15 cellular contexts compared by ENCODE assay signal in genomic region chr2:64905338-64906024, GRCh38.
DNase-seq lines count a peak whose midpoint lies in the region; ATAC-seq, FAIRE-seq and TF ChIP-seq lines count a peak whose summit lies in the region.
"Had no signal": no experiment of that assay in that cellular context is flagged by ENCODE, and none has a peak within 500 bp of the region (broad histone marks: within the 10 kb centered on the region; RNA-seq: fewer than 3 reads in every experiment).

No MANE protein-coding gene starts in this region.

- in situ Hi-C loops in GM12878 (cut with MboI), result loop anchor here (25.0 kb wide), 1 partner anchor 657 kb away; no protein-coding TSS in a partner anchor

- H2AFZ ChIP-seq in HCT116 (ENCODE audit: low read depth, low read length, poor library complexity, severe bottlenecking) (no peak overlapping the region), GM12878 (ENCODE audit: control insufficient read depth, low read depth, low read length) (no peak overlapping the region), neural progenitor cell (replicated peaks) (peak overlapping the region; percentile 45)

- H3K27ac ChIP-seq in DOHH2 (ENCODE audit: low read depth, low read length) (peak overlapping the region; percentile 47), HCT116 (ENCODE audit: low read depth, low read length) (no peak overlapping the region), GM12878 (ENCODE audit: control insufficient read depth, insufficient read depth) (0 out of 2 replicates have a peak overlapping the region, but pooled peaks have one; percentile 20), neural progenitor cell (no peak overlapping the region)

- RAD21 ChIA-PET in HCT116 (lab: Charles Lee; ENCODE audit: low non-redundant PET in 1 of 2, low total read pairs in 2 of 2, uncharacterized antibody in 2 of 2, unreplicated experiment in 2 of 2), result no interaction called here
- RAD21 ChIA-PET in GM12878 (lab: Charles Lee; ENCODE audit: unreplicated experiment), result interaction anchor here (0.7 to 3.3 kb wide), 6 partner anchors 10 to 575 kb away, joined by 3 to 21 read pairs (median 3); no protein-coding TSS in a partner anchor

- H3K27me3 Mint-ChIP-seq in neural progenitor cell (ENCODE audit: insufficient read depth, low read depth), result peaks cover 10% of the 10 kb centered on the region

- no peak for TF ChIP-seq EP300 in GM12878 (IDR thresholded peaks at IDR 0.05; ENCODE audit: borderline replicate concordance in 1 of 2, control insufficient read depth in 1 of 2, low read depth in 2 of 2, low read length in 2 of 2)

- H3F3A ChIP-seq in DOHH2 (ENCODE audit: control insufficient read depth, insufficient read depth), result peaks cover 5% of the 10 kb centered on the region; the same call in 1 of the 2 replicates
- H3F3A ChIP-seq in neural progenitor cell (ENCODE audit: low read depth), result peaks cover 8% of the 10 kb centered on the region

- H3K36me3 Mint-ChIP-seq in neural progenitor cell, result no peaks in the 10 kb centered on the region

- no peaks in the 10 kb centered on the region for H3K9me3 Mint-ChIP-seq in neural progenitor cell
- H3K9me3 Mint-ChIP-seq: activated T-cell treated with anti-CD3 and anti-CD28 coated beads, Interleukin-2, amount 50 U/mL, for 24 hours had no signal

- WGBS in GM12878 (ENCODE audit: insufficient coverage, insufficient replicate concordance, low lambda C conversion rate, missing lambda C conversion rate), result 86% methylated on average over 8 of the region's 8 CpGs

- TF ChIP-seq CTCF in DOHH2 (IDR thresholded peaks at IDR 0.05; ENCODE audit: low read depth, low read length, poor library complexity, severe bottlenecking) (peak; percentile 10), HCT116 (IDR thresholded peaks at IDR 0.05 in 2 of 3, conservative IDR thresholded peaks at IDR 0.05 in 1 of 3; ENCODE audit: borderline replicate concordance in 1 of 3, insufficient read depth in 1 of 3, low read depth in 2 of 3, low read length in 2 of 3) (no peak), GM12878 (IDR thresholded peaks at IDR 0.05 in 2 of 3, conservative IDR thresholded peaks at IDR 0.05 in 1 of 3; ENCODE audit: control insufficient read depth in 2 of 3, extremely low read depth in 1 of 3, insufficient read depth in 1 of 3, low read depth in 3 of 3, low read length in 3 of 3) (0 out of 6 replicates have a peak, but pooled peaks of 1 of the 3 experiments have one; percentile 7), neural progenitor cell (IDR thresholded peaks at IDR 0.05) (no peak)

- no TSS peak for BruUV-seq in HCT116 (replicated peaks; lab: Mats Ljungman, UMichigan)
- no TSS peak for BruUV-seq in GM12878 (replicated peaks; lab: Mats Ljungman, UMichigan)

- intact Hi-C loops in HCT116 (cut with micrococcal nuclease) (no loop called here), GM12878 (cut with micrococcal nuclease; ENCODE audit: unreplicated experiment) (no loop called here)

- H3K9ac ChIP-seq in HCT116 (ENCODE audit: low read length) (no peak overlapping the region), GM12878 (ENCODE audit: control insufficient read depth, insufficient read depth, low read length) (no peak overlapping the region), neural progenitor cell (no peak overlapping the region)

- peak; percentile 20; the same call in 1 of the 2 replicates for ATAC-seq in HCT116
- ATAC-seq in GM12878, result peak; percentile 75

- POLR2A ChIA-PET in HCT116 (lab: Charles Lee), result no interaction called here
- POLR2A ChIA-PET in GM12878 (lab: Charles Lee), result interaction anchor here (0.6 to 1.3 kb wide), 3 partner anchors 10 to 735 kb away, joined by 3 to 4 read pairs (median 3); no protein-coding TSS in a partner anchor

- peak overlapping the region; percentile 48 for H3K4me3 ChIP-seq in DOHH2 (ENCODE audit: low read length)
- H3K4me3 ChIP-seq in HCT116 (replicated peaks in 1 of 2; ENCODE audit: low read depth in 1 of 2, low read length in 2 of 2), result no peak overlapping the region
- no peak overlapping the region for H3K4me3 ChIP-seq in GM12878
- H3K4me3 ChIP-seq in neural progenitor cell, result no peak overlapping the region
- H3K4me3 ChIP-seq: adrenal gland had no signal

- FAIRE-seq in GM12878 (lab: Jason Lieb, UNC), result no peak

- H3K36me3 ChIP-seq in DOHH2 (ENCODE audit: control insufficient read depth, low read length) (no peaks in the 10 kb centered on the region), HCT116 (ENCODE audit: control insufficient read depth in 1 of 2, insufficient read depth in 2 of 2, low read length in 2 of 2) (no peaks in the 10 kb centered on the region), GM12878 (ENCODE audit: control insufficient read depth in 2 of 2, insufficient read depth in 2 of 2, low read length in 1 of 2) (peaks cover 3 to 17% of the 10 kb centered on the region in 2 experiments), neural progenitor cell (no peaks in the 10 kb centered on the region)
- H3K36me3 ChIP-seq: adrenal gland had no signal

- DNase-seq in HCT116 (ENCODE audit: low read depth, low spot score) (no peak), GM12878 (ENCODE audit: low read depth, low spot score) (no peak), neural progenitor cell (ENCODE audit: low spot score) (no peak), NCI-H2107 treated with DMSO at 0.1 percent for 48 hours (lab: John Stamatoyannopoulos, UW; ENCODE audit: unreplicated experiment) (no peak), NCI-H187 (lab: John Stamatoyannopoulos, UW) (no peak), SIG-M5 treated with dmso at 0.1 percent for 504 hours (lab: John Stamatoyannopoulos, UW; ENCODE audit: unreplicated experiment) (no peak), H4 (ENCODE audit: low spot score) (no peak)
- DNase-seq: activated CD4-positive, CD25-positive, alpha-beta regulatory T cell; activated T-cell treated with anti-CD3 and anti-CD28 coated beads, Interleukin-2, amount 50 U/mL, for 24 hours; HFFc6; mesendoderm; NCI-H1417 treated with DMSO at 0.1 percent for 48 hours; NCI-H526 treated with DMSO at 0.1 percent for 48 hours had no signal

- no peaks in the 10 kb centered on the region for H3K79me2 ChIP-seq in DOHH2 (ENCODE audit: control insufficient read depth, low read length)
- H3K79me2 ChIP-seq in HCT116 (ENCODE audit: insufficient read depth, low read length), result no peaks in the 10 kb centered on the region
- H3K79me2 ChIP-seq in GM12878 (ENCODE audit: control insufficient read depth, insufficient read depth, low read length), result peaks cover 19% of the 10 kb centered on the region
- no peaks in the 10 kb centered on the region for H3K79me2 ChIP-seq in neural progenitor cell (ENCODE audit: low read depth)

- no peak overlapping the region for H3K4me3 Mint-ChIP-seq in neural progenitor cell
- H3K4me3 Mint-ChIP-seq: activated T-cell treated with anti-CD3 and anti-CD28 coated beads, Interleukin-2, amount 50 U/mL, for 24 hours; HFFc6 had no signal

- TF ChIP-seq POLR2A in HCT116 (IDR thresholded peaks at IDR 0.05; ENCODE audit: borderline replicate concordance, extremely low read depth, insufficient read depth, insufficient read length) (no peak), GM12878 (IDR thresholded peaks at IDR 0.05; ENCODE audit: low read depth, low read length) (no peak)

- TF ChIP-seq RAD21 in HCT116 (IDR thresholded peaks at IDR 0.05; ENCODE audit: low read depth) (no peak), GM12878 (IDR thresholded peaks at IDR 0.05; ENCODE audit: insufficient read depth, low read depth, low read length) (no peak)

- H3K9me2 ChIP-seq in DOHH2 (replicated peaks; ENCODE audit: control insufficient read depth, low read length) (no peaks in the 10 kb centered on the region), HCT116 (ENCODE audit: insufficient read depth) (no peaks in the 10 kb centered on the region)

- H3K27me3 ChIP-seq in DOHH2 (ENCODE audit: control insufficient read depth, low read length) (no peaks in the 10 kb centered on the region), HCT116 (ENCODE audit: insufficient read depth, low read length) (no peaks in the 10 kb centered on the region), GM12878 (replicated peaks in 1 of 2; ENCODE audit: control insufficient read depth in 2 of 2, insufficient read depth in 2 of 2, low read length in 1 of 2) (no peaks in the 10 kb centered on the region), neural progenitor cell (no peaks in the 10 kb centered on the region)
- H3K27me3 ChIP-seq: adrenal gland had no signal

- H4K20me1 ChIP-seq in DOHH2 (ENCODE audit: control insufficient read depth, insufficient read depth, low read depth, low read length) (no peaks in the 10 kb centered on the region), HCT116 (ENCODE audit: insufficient read depth) (no peaks in the 10 kb centered on the region), GM12878 (ENCODE audit: control insufficient read depth, insufficient read depth) (peaks cover 5% of the 10 kb centered on the region; the same call in 1 of the 2 replicates), neural progenitor cell (ENCODE audit: low read depth) (no peaks in the 10 kb centered on the region)

- CTCF ChIA-PET in HCT116 (lab: Charles Lee), result interaction anchor here (1.0 to 2.1 kb wide), 3 partner anchors 12 to 383 kb away, joined by 3 to 6 read pairs (median 3); no protein-coding TSS in a partner anchor
- CTCF ChIA-PET in GM12878 (lab: Yijun Ruan, JAX), result interaction anchor here (0.6 to 3.7 kb wide), 11 partner anchors 8 to 574 kb away, joined by 3 to 19 read pairs (median 4); no protein-coding TSS in a partner anchor

- peaks cover 41% of the 10 kb centered on the region for H3K4me1 ChIP-seq in DOHH2 (ENCODE audit: control insufficient read depth, low read length)
- H3K4me1 ChIP-seq in HCT116 (ENCODE audit: control insufficient read depth in 1 of 2, insufficient read depth in 2 of 2, low read length in 2 of 2), result no peaks in the 10 kb centered on the region
- H3K4me1 ChIP-seq in GM12878 (ENCODE audit: control insufficient read depth, insufficient read depth, low read length), result peaks cover 13% of the 10 kb centered on the region
- peaks cover 17% of the 10 kb centered on the region for H3K4me1 ChIP-seq in neural progenitor cell

- H3K4me2 ChIP-seq in DOHH2 (ENCODE audit: low read length) (peak overlapping the region; percentile 64), HCT116 (ENCODE audit: low read length) (no peak overlapping the region), GM12878 (ENCODE audit: control insufficient read depth, insufficient read depth) (no peak overlapping the region; the same call in 1 of the 2 replicates), neural progenitor cell (peak overlapping the region; percentile 64)

- peaks cover 17% of the 10 kb centered on the region for H3K4me1 Mint-ChIP-seq in neural progenitor cell

- H3K9me3 ChIP-seq in DOHH2 (ENCODE audit: control insufficient read depth, insufficient read depth, low read length), result peaks cover 9% of the 10 kb centered on the region; the same call in 1 of the 2 replicates
- no peaks in the 10 kb centered on the region for H3K9me3 ChIP-seq in HCT116 (ENCODE audit: control insufficient read depth in 1 of 2, insufficient read depth in 1 of 2, low read depth in 1 of 2, low read length in 2 of 2)
- no peaks in the 10 kb centered on the region for H3K9me3 ChIP-seq in GM12878 (replicated peaks; ENCODE audit: control insufficient read depth, insufficient read depth, low read length)
- H3K9me3 ChIP-seq in neural progenitor cell (ENCODE audit: low read depth), result no peaks in the 10 kb centered on the region
- H3K9me3 ChIP-seq: adrenal gland had no signal

- SMC1A ChIA-PET in GM12878 (lab: Charles Lee; ENCODE audit: uncharacterized antibody, unreplicated experiment), result interaction anchor here (0.9 to 2.3 kb wide), 12 partner anchors 9 to 417 kb away, joined by 3 to 14 read pairs (median 4); no protein-coding TSS in a partner anchor

- no peak overlapping the region for H3K27ac Mint-ChIP-seq in neural progenitor cell
- H3K27ac Mint-ChIP-seq: activated T-cell treated with anti-CD3 and anti-CD28 coated beads, Interleukin-2, amount 50 U/mL, for 24 hours; HFFc6 had no signal

Comparison
In these comparisons a context has a peak if more than half of its experiments do, and no peak if none do; other contexts are left out.
1. H3K27ac ChIP-seq: peak in DOHH2 (single experiment) and GM12878 (single experiment); none in HCT116 (single experiment) and neural progenitor cell (single experiment).
2. H3K4me2 ChIP-seq: peak in DOHH2 (single experiment) and neural progenitor cell (single experiment); none in HCT116 (single experiment) and GM12878 (single experiment).